In the genomic region with DNA sequence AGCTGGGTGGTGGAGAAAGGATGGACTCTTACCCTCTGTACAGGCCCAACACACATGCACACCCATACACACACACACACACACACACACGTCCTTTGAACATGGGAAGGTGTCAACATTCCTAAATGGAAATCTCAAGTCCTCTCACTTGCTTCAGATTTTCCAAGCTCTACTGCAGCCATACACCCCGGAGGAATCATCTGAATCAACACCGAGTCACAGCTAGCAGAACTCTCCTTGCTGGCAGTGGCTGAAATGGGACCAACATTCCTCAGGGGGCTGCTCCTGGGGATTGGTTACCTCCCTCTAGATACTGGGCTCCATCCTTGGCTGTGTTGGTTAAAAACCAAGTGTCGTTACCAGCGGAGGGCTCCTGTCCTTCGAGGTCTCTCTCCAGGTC, we compare ENCODE assay signal across 20 cellular contexts.
"Had no signal": no experiment of that assay in that cellular context is flagged by ENCODE, and none has a peak within 500 bp of the region (broad histone marks: within the 10 kb centered on the region; RNA-seq: fewer than 3 reads in every experiment).

No MANE protein-coding gene starts in this region.

- H3K27ac ChIP-seq: ascending aorta, esophagus muscularis mucosa, pancreas, right lobe of liver, testis had no signal

- DNase-seq: activated CD4-positive, alpha-beta T cell treated with anti-CD3 and anti-CD28 coated beads for 1 hour; activated CD4-positive, alpha-beta T cell treated with anti-CD3 and anti-CD28 coated beads, Interleukin-2, amount 50 U/mL, for 4 hours; activated gamma-delta T cell; activated T-cell treated with anti-CD3 and anti-CD28 coated beads, Interleukin-2, amount 50 U/mL, for 72 hours; cerebellar nuclear complex; cortex of kidney; effector CD4-positive, alpha-beta T cell; immature natural killer cell; left cardiac atrium; pancreas; right lobe of liver; small intestine; stimulated activated CD4-positive, alpha-beta T cell treated with anti-CD3 and anti-CD28 coated beads, Interleukin-4, amount 100 ng/mL, for 1 hour; testis had no signal

- H3K36me3 Mint-ChIP-seq: activated naive CD4-positive, alpha-beta T cell treated with anti-CD3 and anti-CD28 coated beads, Interleukin-2, amount 50 U/mL, for 24 hours; immature natural killer cell; natural killer cell treated with Interleukin-12 subunit alpha and Interleukin-12 subunit beta and Interleukin-15 and Interleukin-18, amount 100 ng/mL, for 72 hours; type B pancreatic cell had no signal

- H3K9me3 Mint-ChIP-seq: activated naive CD4-positive, alpha-beta T cell treated with anti-CD3 and anti-CD28 coated beads, Interleukin-2, amount 50 U/mL, for 24 hours; activated T-cell treated with anti-CD3 and anti-CD28 coated beads, Interleukin-2, amount 50 U/mL, for 72 hours; natural killer cell treated with Interleukin-12 subunit alpha and Interleukin-12 subunit beta and Interleukin-15 and Interleukin-18, amount 100 ng/mL, for 72 hours; type B pancreatic cell had no signal

- H3K4me3 ChIP-seq: ascending aorta, esophagus muscularis mucosa, pancreas, right lobe of liver, testis had no signal

- H3K27me3 ChIP-seq: ascending aorta, esophagus muscularis mucosa, neutrophil, pancreas, right lobe of liver, testis had no signal

- H3K4me1 ChIP-seq: ascending aorta, esophagus muscularis mucosa, pancreas, right lobe of liver, testis had no signal

- H3K9me3 ChIP-seq: ascending aorta, esophagus muscularis mucosa, neutrophil, pancreas, right lobe of liver, testis had no signal

- H3K27ac Mint-ChIP-seq: activated naive CD4-positive, alpha-beta T cell treated with anti-CD3 and anti-CD28 coated beads, Interleukin-2, amount 50 U/mL, for 24 hours; activated T-cell treated with anti-CD3 and anti-CD28 coated beads, Interleukin-2, amount 50 U/mL, for 72 hours; immature natural killer cell; natural killer cell treated with Interleukin-12 subunit alpha and Interleukin-12 subunit beta and Interleukin-15 and Interleukin-18, amount 100 ng/mL, for 72 hours; type B pancreatic cell had no signal

- H3K4me1 Mint-ChIP-seq: activated naive CD4-positive, alpha-beta T cell treated with anti-CD3 and anti-CD28 coated beads, Interleukin-2, amount 50 U/mL, for 24 hours had no signal

- H3K4me3 Mint-ChIP-seq: activated naive CD4-positive, alpha-beta T cell treated with anti-CD3 and anti-CD28 coated beads, Interleukin-2, amount 50 U/mL, for 24 hours; activated T-cell treated with anti-CD3 and anti-CD28 coated beads, Interleukin-2, amount 50 U/mL, for 72 hours; natural killer cell treated with Interleukin-12 subunit alpha and Interleukin-12 subunit beta and Interleukin-15 and Interleukin-18, amount 100 ng/mL, for 72 hours; type B pancreatic cell had no signal

- H3K36me3 ChIP-seq: ascending aorta, esophagus muscularis mucosa, neutrophil, pancreas, right lobe of liver had no signal

- H3K27me3 Mint-ChIP-seq: type B pancreatic cell had no signal

- ATAC-seq: activated T-cell treated with anti-CD3 and anti-CD28 coated beads, Interleukin-2, amount 50 U/mL, for 72 hours; left cardiac atrium; natural killer cell treated with Interleukin-12 subunit alpha and Interleukin-12 subunit beta and Interleukin-15 and Interleukin-18, amount 100 ng/mL, for 72 hours; pancreas; right lobe of liver had no signal
